Comparison of ENCODE assay signal across 20 cellular contexts in genomic region chr19:11031421-11032070, GRCh38. TPM values are rescaled to one million over a fixed set of nuclear protein-coding genes. Genes with fewer than 3 reads are reported as not detected.
DNase-seq lines count a peak whose midpoint lies in the region; ATAC-seq, FAIRE-seq and TF ChIP-seq lines count a peak whose summit lies in the region.
"Had no signal": no experiment of that assay in that cellular context is flagged by ENCODE, and none has a peak within 500 bp of the region (broad histone marks: within the 10 kb centered on the region; RNA-seq: fewer than 3 reads in every experiment).

No MANE protein-coding gene starts in this region.

- FAIRE-seq in GM12878 (lab: Jason Lieb, UNC): no peak
- FAIRE-seq: A204.1 had no signal

- H3K36me3 Mint-ChIP-seq in activated T-cell treated with anti-CD3 and anti-CD28 coated beads, Interleukin-2, amount 50 U/mL, for 24 hours (ENCODE audit: low read depth): peaks cover 97% of the 10 kb centered on the region

- H3K9me3 ChIP-seq in GM12878 (replicated peaks; ENCODE audit: control insufficient read depth, insufficient read depth, low read length) (no peaks in the 10 kb centered on the region), thymus (ENCODE audit: control insufficient read depth) (no peaks in the 10 kb centered on the region), sigmoid colon (no peaks in the 10 kb centered on the region)
- H3K9me3 ChIP-seq: Caco-2, SK-N-SH had no signal

- H3K4me3 ChIP-seq in GM12878 (no peak overlapping the region), thymus (ENCODE audit: low read length) (no peak overlapping the region), sigmoid colon (no peak overlapping the region)

- RAD21 ChIA-PET in GM12878 (lab: Charles Lee; ENCODE audit: unreplicated experiment): interaction anchor here (0.5 kb wide), 1 partner anchor 92 kb away, joined by 3 read pairs; no protein-coding TSS in a partner anchor

- peaks cover 4% of the 10 kb centered on the region; the same call in 1 of the 2 replicates for H3K4me1 ChIP-seq in GM12878 (ENCODE audit: control insufficient read depth, insufficient read depth, low read length)
- peaks cover 2% of the 10 kb centered on the region for H3K4me1 ChIP-seq in thymus (ENCODE audit: control insufficient read depth, insufficient read depth, low read length)
- peaks cover 0 to 15% (median 9%) of the 10 kb centered on the region in 4 donors for H3K4me1 ChIP-seq in sigmoid colon
- H3K4me1 ChIP-seq: Caco-2 had no signal

- DNase-seq in activated T-cell treated with anti-CD3 and anti-CD28 coated beads, Interleukin-2, amount 50 U/mL, for 24 hours: no peak
- DNase-seq in activated T-cell treated with anti-CD3 and anti-CD28 coated beads for 4 hours (no peak), NCI-H1694 treated with DMSO at 0.1 percent for 48 hours (lab: John Stamatoyannopoulos, UW) (peak; percentile 29), GM12878 (ENCODE audit: low read depth, low spot score) (no peak), GM19238 (ENCODE audit: insufficient read length, low spot score) (no peak), sigmoid colon (no peak)
- no peak for DNase-seq in activated CD4-positive, alpha-beta T cell treated with anti-CD3 and anti-CD28 coated beads, Interleukin-2, amount 50 U/mL, for 48 hours
- DNase-seq: Caco-2; DMS79; GF-D8; HCEC 1CT; KBM-7; NCI-H187 treated with DMSO at 0.1 percent for 48 hours; NCI-H524 treated with DMSO at 0.1 percent for 48 hours; NK-92 treated with Interleukin-12 subunit alpha and Interleukin-12 subunit beta, amount 100 ng/mL, for 24 hours; PC-3; SK-N-SH; T-helper 1 cell had no signal

- no peaks in the 10 kb centered on the region for H4K20me1 ChIP-seq in GM12878 (ENCODE audit: control insufficient read depth, insufficient read depth)

- peak overlapping the region; percentile 33 for H3K27ac Mint-ChIP-seq in activated T-cell treated with anti-CD3 and anti-CD28 coated beads, Interleukin-2, amount 50 U/mL, for 24 hours

- no peak overlapping the region for H3K4me3 Mint-ChIP-seq in activated T-cell treated with anti-CD3 and anti-CD28 coated beads, Interleukin-2, amount 50 U/mL, for 24 hours

- SMC1A ChIA-PET in GM12878 (lab: Charles Lee; ENCODE audit: uncharacterized antibody, unreplicated experiment): no interaction called here

- TSS peak; percentile 21 for BruUV-seq in GM12878 (replicated peaks; lab: Mats Ljungman, UMichigan)

- 94% methylated on average over 21 of the region's 21 CpGs for WGBS in GM12878 (ENCODE audit: insufficient coverage, insufficient replicate concordance, low lambda C conversion rate, missing lambda C conversion rate)
- WGBS in thymus: 97% methylated on average over 21 of the region's 21 CpGs
- WGBS in sigmoid colon, 2 donors: 95 to 96% methylated on average over 21 of the region's 21 CpGs

- H3K9me3 Mint-ChIP-seq in activated T-cell treated with anti-CD3 and anti-CD28 coated beads, Interleukin-2, amount 50 U/mL, for 24 hours: no peaks in the 10 kb centered on the region

- H2AFZ ChIP-seq in GM12878 (ENCODE audit: control insufficient read depth, low read depth, low read length): no peak overlapping the region

- ATAC-seq in GM12878: no peak
- ATAC-seq: PC-3 had no signal

- TF ChIP-seq CTCF in GM12878 (IDR thresholded peaks at IDR 0.05 in 2 of 3, conservative IDR thresholded peaks at IDR 0.05 in 1 of 3; ENCODE audit: control insufficient read depth in 2 of 3, extremely low read depth in 1 of 3, insufficient read depth in 1 of 3, low read depth in 3 of 3, low read length in 3 of 3) (no peak), sigmoid colon (IDR thresholded peaks at IDR 0.05) (no peak)

- intact Hi-C loops in GM12878 (cut with micrococcal nuclease; ENCODE audit: unreplicated experiment) (no loop called here), sigmoid colon (cut with DNase I) (loop anchor here (10.0 kb wide), 1 partner anchor 87 kb away; no protein-coding TSS in a partner anchor)

- H3K36me3 ChIP-seq in GM12878 (ENCODE audit: control insufficient read depth in 2 of 2, insufficient read depth in 2 of 2, low read length in 1 of 2) (peaks cover 37 to 62% of the 10 kb centered on the region in 2 experiments), thymus (ENCODE audit: control insufficient read depth, insufficient read depth) (peaks cover 97% of the 10 kb centered on the region), sigmoid colon (peaks cover 38 to 98% (median 74%) of the 10 kb centered on the region in 4 donors)

- H3K4me2 ChIP-seq in GM12878 (ENCODE audit: control insufficient read depth, insufficient read depth): no peak overlapping the region
- H3K4me2 ChIP-seq: SK-N-SH had no signal

- H3K27ac ChIP-seq in GM12878 (ENCODE audit: control insufficient read depth, insufficient read depth) (no peak overlapping the region), thymus (ENCODE audit: low read depth) (peak overlapping the region; percentile 8), sigmoid colon (no peak overlapping the region)

- TF ChIP-seq POLR2A in GM12878 (IDR thresholded peaks at IDR 0.05; ENCODE audit: low read depth, low read length) (0 out of 2 replicates have a peak, but pooled peaks have one; percentile 21), sigmoid colon (IDR thresholded peaks at IDR 0.05) (no peak)

- TF ChIP-seq RAD21 in GM12878 (IDR thresholded peaks at IDR 0.05; ENCODE audit: insufficient read depth, low read depth, low read length): no peak

- H3K9ac ChIP-seq in GM12878 (ENCODE audit: control insufficient read depth, insufficient read depth, low read length): no peak overlapping the region
- H3K9ac ChIP-seq: SK-N-SH had no signal

- H3K4me1 Mint-ChIP-seq in activated T-cell treated with anti-CD3 and anti-CD28 coated beads, Interleukin-2, amount 50 U/mL, for 24 hours (ENCODE audit: low read depth): peaks cover 11% of the 10 kb centered on the region

- H3K79me2 ChIP-seq in GM12878 (ENCODE audit: control insufficient read depth, insufficient read depth, low read length): no peaks in the 10 kb centered on the region

- in situ Hi-C loops in GM12878 (cut with MboI): no loop called here

- no peak for TF ChIP-seq EP300 in GM12878 (IDR thresholded peaks at IDR 0.05; ENCODE audit: borderline replicate concordance in 1 of 2, control insufficient read depth in 1 of 2, low read depth in 2 of 2, low read length in 2 of 2)
- TF ChIP-seq EP300 in sigmoid colon (IDR thresholded peaks at IDR 0.05): no peak

- CTCF ChIA-PET in GM12878 (lab: Yijun Ruan, JAX): interaction anchor here (0.8 to 2.0 kb wide), 2 partner anchors 93 to 95 kb away, joined by 3 to 5 read pairs; no protein-coding TSS in a partner anchor

- POLR2A ChIA-PET in GM12878 (lab: Charles Lee): interaction anchor here (0.6 kb wide), 1 partner anchor 83 kb away, joined by 3 read pairs; no protein-coding TSS in a partner anchor

- H3K27me3 ChIP-seq in GM12878 (replicated peaks in 1 of 2; ENCODE audit: control insufficient read depth in 2 of 2, insufficient read depth in 2 of 2, low read length in 1 of 2): no peaks in the 10 kb centered on the region
- H3K27me3 ChIP-seq in thymus (ENCODE audit: control insufficient read depth, insufficient read depth): no peaks in the 10 kb centered on the region
- H3K27me3 ChIP-seq in sigmoid colon: no peaks in the 10 kb centered on the region

- H3K27me3 Mint-ChIP-seq in activated T-cell treated with anti-CD3 and anti-CD28 coated beads, Interleukin-2, amount 50 U/mL, for 24 hours: no peaks in the 10 kb centered on the region

TF ChIP-seq in GM12878, 131 proteins besides CTCF, POLR2A, EP300 and RAD21:
- no peak for TF ChIP-seq TCF7 (IDR thresholded peaks at IDR 0.05; ENCODE audit: borderline replicate concordance)
- no peak for TF ChIP-seq FOS (IDR thresholded peaks at IDR 0.05; ENCODE audit: borderline replicate concordance, extremely low read depth, insufficient read length)
- TF ChIP-seq STAT1 (conservative IDR thresholded peaks at IDR 0.05): no peak
- TF ChIP-seq HDAC2 (IDR thresholded peaks at IDR 0.05): no peak
- no peak for TF ChIP-seq SPI1 (IDR thresholded peaks at IDR 0.05; ENCODE audit: borderline replicate concordance, insufficient read depth, low read depth, low read length)
- TF ChIP-seq MLLT1 (IDR thresholded peaks at IDR 0.05): no peak
- no peak for TF ChIP-seq CHD4 (IDR thresholded peaks at IDR 0.05)
- no peak for TF ChIP-seq CBFB (IDR thresholded peaks at IDR 0.05; ENCODE audit: low read depth)
- no peak for TF ChIP-seq ASH2L (IDR thresholded peaks at IDR 0.05; ENCODE audit: borderline replicate concordance, low read depth)

RNA-seq across cellular contexts. Expression of gene LDLR, which starts 57.7 kb away (rescaled TPM):
- total RNA-seq in GM12878 (2013; cell fraction: nucleolus; rRNA removed): 218 and 237 TPM in 2 replicates
- total RNA-seq in GM12878 (2014; rRNA removed) (39.0 and 43.4 TPM in 2 replicates), GM12878 (2014; rRNA removed; fragmentation: Illumina TruSeq; extraction: Trizol) (29.4 and 30.7 TPM in 2 replicates), GM12878 (2021) (56.8 and 59.2 TPM in 2 replicates), sigmoid colon (100 to 1,000 TPM in 1 of 4 donors, 10 to 100 TPM in 1, 1 to 10 TPM in 2; 7.1 to 139 (median 15.0) TPM)
- 13.2 TPM for polyA plus RNA-seq in GM12878 (2011; ENCODE audit: low read depth)
- polyA plus RNA-seq in GM12878 (2011; rRNA removed) (19.4 and 42.8 TPM in 2 replicates), GM12878 (2014; fragmentation: Illumina TruSeq; extraction: Trizol) (23.1 and 25.3 TPM in 2 replicates), GM12878 (2014; fragmentation: Nextera tagmentation; extraction: Ambion mirVana) (10 to 100 TPM; 11.3 to 15.9 TPM), GM12878 (2014; rRNA removed) (26.7 and 38.4 TPM in 2 replicates), GM12878 (2016; fragmentation: Nextera tagmentation; extraction: Ambion mirVana) (10 to 100 TPM; 17.1 to 18.5 TPM), thymus (7.5 TPM), sigmoid colon (10 to 100 TPM; 20.4 to 76.0 (median 20.6) TPM)
- polyA plus RNA-seq in GM12878 (2011; cell fraction: cytosol; rRNA removed): 34.6 and 36.3 TPM in 2 replicates
- polyA plus RNA-seq in GM12878 (2011; cell fraction: nucleus; rRNA removed): 49.0 and 57.5 TPM in 2 replicates
- polyA plus RNA-seq in GM12878 (2012): 26.4 and 34.5 TPM in 2 replicates
- 95.8 and 116 TPM in 2 replicates for polyA minus RNA-seq in GM12878 (2011; rRNA and poly(A)+ RNA removed)
- 39.6 and 41.5 TPM in 2 replicates for polyA minus RNA-seq in GM12878 (2011; cell fraction: cytosol; rRNA and poly(A)+ RNA removed)
- polyA minus RNA-seq in GM12878 (2011; cell fraction: nucleus; rRNA and poly(A)+ RNA removed): 80.6 and 135 TPM in 2 replicates
